Comparison of ENCODE assay signal across 23 cellular contexts in genomic region chr3:107082527-107082926, GRCh38.
DNase-seq lines count a peak whose midpoint lies in the region; ATAC-seq and TF ChIP-seq lines count a peak whose summit lies in the region.
"Had no signal": no experiment of that assay in that cellular context is flagged by ENCODE, and none has a peak within 500 bp of the region (broad histone marks: within the 10 kb centered on the region; RNA-seq: fewer than 3 reads in every experiment).

No MANE protein-coding gene starts in this region.

- 38 to 41% methylated on average over 3 of the region's 3 CpGs for WGBS in GM23248 (ENCODE audit: low coverage in 1 of 2, low lambda C conversion rate in 2 of 2, missing lambda C conversion rate in 2 of 2), 2 experiments

- no peaks in the 10 kb centered on the region for H3K36me3 Mint-ChIP-seq in Calu3 (ENCODE audit: insufficient read depth, unreplicated experiment)
- no peaks in the 10 kb centered on the region for H3K36me3 Mint-ChIP-seq in osteocyte (ENCODE audit: unreplicated experiment)
- H3K36me3 Mint-ChIP-seq: IgD-negative memory B cell, T-cell had no signal

- TF ChIP-seq CTCF in Calu3 (IDR thresholded peaks at IDR 0.05; ENCODE audit: unreplicated experiment) (no peak), osteocyte (IDR thresholded peaks at IDR 0.05) (no peak)

- no peaks in the 10 kb centered on the region for H3K79me2 ChIP-seq in GM23248 (ENCODE audit: insufficient read depth)

- no peak overlapping the region for H3K9ac ChIP-seq in GM23248

- H3K36me3 ChIP-seq in GM23248 (ENCODE audit: low read depth), result no peaks in the 10 kb centered on the region
- H3K36me3 ChIP-seq: HAP-1, MG63 had no signal

- DNase-seq in GM23248 (peak; percentile 45), RKO (ENCODE audit: low spot score) (peak; percentile 41), fibroblast of peridontal ligament (ENCODE audit: extremely low read depth) (peak; percentile 31), dedifferentiated amniotic fluid mesenchymal stem cell (ENCODE audit: extremely low spot score) (no peak), Calu3 (no peak), osteocyte (ENCODE audit: extremely low spot score, unreplicated experiment) (no peak)
- DNase-seq: DMS 273 treated with DMSO at 0.1 percent for 48 hours; Karpas-422; MG63; NCI-H1092; NCI-H1436 treated with DMSO at 0.1 percent for 48 hours; NCI-H2029 treated with DMSO at 0.1 percent for 48 hours; NCI-H2171; NCI-H446; NK-92 treated with Interleukin-12 subunit alpha and Interleukin-12 subunit beta, amount 100 ng/mL, for 24 hours; SHP77; T-cell had no signal

- CTCF ChIA-PET in Calu3 (lab: Charles Lee), result interaction anchor here (0.5 kb wide), 1 partner anchor 703 kb away, joined by 3 read pairs; no protein-coding TSS in a partner anchor

- H3K9me3 Mint-ChIP-seq in Calu3 (ENCODE audit: low read depth, unreplicated experiment) (no peaks in the 10 kb centered on the region), osteocyte (ENCODE audit: unreplicated experiment) (no peaks in the 10 kb centered on the region)
- H3K9me3 Mint-ChIP-seq: IgD-negative memory B cell, T-cell had no signal

- H3K4me1 Mint-ChIP-seq in Calu3 (ENCODE audit: low read depth, unreplicated experiment) (no peaks in the 10 kb centered on the region), osteocyte (ENCODE audit: unreplicated experiment) (no peaks in the 10 kb centered on the region)
- H3K4me1 Mint-ChIP-seq: B cell, T-cell had no signal

- H3K27me3 Mint-ChIP-seq in Calu3 (ENCODE audit: unreplicated experiment), result no peaks in the 10 kb centered on the region
- no peaks in the 10 kb centered on the region for H3K27me3 Mint-ChIP-seq in osteocyte (ENCODE audit: unreplicated experiment)
- H3K27me3 Mint-ChIP-seq: B cell had no signal

- H3K4me2 ChIP-seq in GM23248 (ENCODE audit: unreplicated experiment), result no peak overlapping the region

- 0 out of 2 replicates have a peak, but pooled peaks cover 4% of the 10 kb centered on the region for H3K4me1 ChIP-seq in GM23248 (ENCODE audit: insufficient read depth)
- H3K4me1 ChIP-seq: HAP-1 had no signal

- H4K20me1 ChIP-seq in GM23248 (ENCODE audit: insufficient read depth), result no peaks in the 10 kb centered on the region

- H3K4me3 ChIP-seq in GM23248, result no peak overlapping the region
- H3K4me3 ChIP-seq: GM12878, HAP-1, MG63, SK-N-MC had no signal

- H3K27ac ChIP-seq in GM23248, result no peak overlapping the region
- H3K27ac ChIP-seq: SK-N-MC had no signal

- no peaks in the 10 kb centered on the region for H3K27me3 ChIP-seq in GM23248 (replicated peaks; ENCODE audit: insufficient read depth)
- H3K27me3 ChIP-seq: MG63 had no signal

- no peak overlapping the region for H2AFZ ChIP-seq in GM23248

- in situ Hi-C loops in GM23248 (cut with MboI), result no loop called here

- no TSS peak for BruUV-seq in Calu3 (replicated peaks; lab: Mats Ljungman, UMichigan)

- H3K9me2 ChIP-seq in GM23248 (ENCODE audit: insufficient read depth), result no peaks in the 10 kb centered on the region

- H3K4me3 Mint-ChIP-seq in Calu3 (ENCODE audit: low read depth, unreplicated experiment) (no peak overlapping the region), osteocyte (ENCODE audit: unreplicated experiment) (no peak overlapping the region)
- H3K4me3 Mint-ChIP-seq: B cell, IgD-negative memory B cell, T-cell had no signal

- no peak for ATAC-seq in GM19455 (IDR thresholded peaks at IDR 0.05; ENCODE audit: unreplicated experiment)
- ATAC-seq: GM12878, T-cell had no signal

- no peaks in the 10 kb centered on the region for H3F3A ChIP-seq in GM23248 (ENCODE audit: insufficient read depth)

- H3K27ac Mint-ChIP-seq in Calu3 (ENCODE audit: unreplicated experiment) (no peak overlapping the region), osteocyte (ENCODE audit: unreplicated experiment) (no peak overlapping the region)
- H3K27ac Mint-ChIP-seq: B cell, IgD-negative memory B cell, T-cell had no signal

- intact Hi-C loops in Calu3 (cut with micrococcal nuclease; ENCODE audit: unreplicated experiment), result no loop called here

- H3K9me3 ChIP-seq in GM23248 (ENCODE audit: low read depth), result no peaks in the 10 kb centered on the region
- H3K9me3 ChIP-seq: HAP-1, MG63 had no signal

Comparison
In these comparisons a context has a peak if more than half of its experiments do, and no peak if none do; other contexts are left out.
1. DNase-seq: peak in GM23248 (single experiment), RKO (single experiment) and fibroblast of peridontal ligament (single experiment); none in dedifferentiated amniotic fluid mesenchymal stem cell (single experiment), Calu3 (single experiment) and osteocyte (single experiment).